23 cellular contexts compared by ENCODE assay signal in the genomic region with DNA sequence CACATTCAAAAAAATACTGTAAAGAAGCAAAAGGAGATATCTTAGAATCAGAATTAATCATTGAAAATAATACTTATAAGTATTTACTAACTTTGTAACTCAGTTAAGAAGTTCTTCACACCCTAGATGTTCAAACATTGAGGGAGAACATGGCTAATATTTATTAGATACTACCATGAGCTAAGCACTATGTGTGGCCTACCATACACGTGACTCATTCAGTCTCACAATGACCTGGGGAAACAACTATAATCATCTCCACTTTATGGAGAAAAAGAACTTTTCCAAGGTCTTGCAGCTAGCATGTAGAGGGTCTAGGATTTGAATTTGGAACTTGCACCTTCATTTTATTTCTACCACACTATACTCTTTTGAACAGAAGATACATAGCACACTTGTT.
"Had no signal": no experiment of that assay in that cellular context is flagged by ENCODE, and none has a peak within 500 bp of the region (broad histone marks: within the 10 kb centered on the region; RNA-seq: fewer than 3 reads in every experiment).

No MANE protein-coding gene starts in this region.

- H3K36me3 ChIP-seq: gastrocnemius medialis, heart right ventricle, neutrophil, right atrium auricular region, sigmoid colon, tibial nerve, upper lobe of right lung had no signal

- H3K27ac ChIP-seq: gastrocnemius medialis, heart right ventricle, neutrophil, right atrium auricular region, sigmoid colon, skin epidermis, testis, tibial nerve, upper lobe of right lung had no signal

- FAIRE-seq: colon had no signal

- H3K27ac Mint-ChIP-seq: dendritic cell treated with granulocyte-macrophage colony-stimulating factor and Interleukin-4, amounts not matched to agents 40 ng/mL and 50 ng/mL, for 4 days; stimulated activated naive B cell treated with anti-CD40 and anti-IgM and Interleukin-4, amounts not matched to agents 10 μg/mL and 1 μg/mL and 100 μg/mL, for 72 hours; stimulated activated naive CD8-positive, alpha-beta T cell treated with anti-CD3 and anti-CD28 coated beads, Interleukin-15, amount 100 ng/mL, for 72 hours had no signal

- H3K9me3 ChIP-seq: gastrocnemius medialis, heart right ventricle, mucosa of descending colon, neutrophil, right atrium auricular region, sigmoid colon, testis, tibial nerve, upper lobe of right lung had no signal

- H3K27me3 ChIP-seq: gastrocnemius medialis, heart right ventricle, neutrophil, right atrium auricular region, sigmoid colon, testis, tibial nerve, upper lobe of right lung had no signal

- H3K36me3 Mint-ChIP-seq: naive thymus-derived CD8-positive, alpha-beta T cell; stimulated activated naive B cell treated with anti-CD40 and anti-IgM and Interleukin-4, amounts not matched to agents 10 μg/mL and 1 μg/mL and 100 μg/mL, for 72 hours had no signal

- H3K4me1 ChIP-seq: gastrocnemius medialis, heart right ventricle, right atrium auricular region, sigmoid colon, testis, tibial nerve, upper lobe of right lung had no signal

- DNase-seq: cerebellar nuclear complex; erythroblast; gastrocnemius medialis; heart right ventricle; hypothalamus; left cardiac atrium; mammary epithelial cell; mucosa of descending colon; posterior cingulate gyrus; sigmoid colon; stimulated activated CD4-positive, alpha-beta T cell treated with anti-CD3 and anti-CD28 coated beads, Interleukin-2, amount 100 ng/mL, for 24 hours; stimulated activated CD4-positive, alpha-beta T cell treated with anti-CD3 and anti-CD28 coated beads, Interleukin-4, amount 100 ng/mL, for 4 hours; stimulated activated naive B cell treated with anti-CD40 and anti-IgM and Interleukin-4, amounts not matched to agents 10 μg/mL and 1 μg/mL and 100 μg/mL, for 72 hours; stimulated activated naive CD8-positive, alpha-beta T cell treated with anti-CD3 and anti-CD28 coated beads, Interleukin-15, amount 100 ng/mL, for 72 hours; testis; upper lobe of right lung had no signal

- H3K4me3 ChIP-seq: gastrocnemius medialis, heart right ventricle, mucosa of descending colon, right atrium auricular region, sigmoid colon, skin epidermis, testis, tibial nerve, upper lobe of right lung had no signal

- H3K9me3 Mint-ChIP-seq: dendritic cell treated with granulocyte-macrophage colony-stimulating factor and Interleukin-4, amounts not matched to agents 40 ng/mL and 50 ng/mL, for 4 days; naive thymus-derived CD8-positive, alpha-beta T cell; stimulated activated naive B cell treated with anti-CD40 and anti-IgM and Interleukin-4, amounts not matched to agents 10 μg/mL and 1 μg/mL and 100 μg/mL, for 72 hours had no signal

- H3K27me3 Mint-ChIP-seq: dendritic cell treated with granulocyte-macrophage colony-stimulating factor and Interleukin-4, amounts not matched to agents 40 ng/mL and 50 ng/mL, for 4 days; naive thymus-derived CD8-positive, alpha-beta T cell; stimulated activated naive B cell treated with anti-CD40 and anti-IgM and Interleukin-4, amounts not matched to agents 10 μg/mL and 1 μg/mL and 100 μg/mL, for 72 hours; stimulated activated naive CD8-positive, alpha-beta T cell treated with anti-CD3 and anti-CD28 coated beads, Interleukin-15, amount 100 ng/mL, for 72 hours had no signal

- H3K4me3 Mint-ChIP-seq: dendritic cell treated with granulocyte-macrophage colony-stimulating factor and Interleukin-4, amounts not matched to agents 40 ng/mL and 50 ng/mL, for 4 days; naive thymus-derived CD8-positive, alpha-beta T cell; stimulated activated naive B cell treated with anti-CD40 and anti-IgM and Interleukin-4, amounts not matched to agents 10 μg/mL and 1 μg/mL and 100 μg/mL, for 72 hours; stimulated activated naive CD8-positive, alpha-beta T cell treated with anti-CD3 and anti-CD28 coated beads, Interleukin-15, amount 100 ng/mL, for 72 hours had no signal

- ATAC-seq: gastrocnemius medialis; heart right ventricle; left cardiac atrium; mucosa of descending colon; stimulated activated naive B cell treated with anti-CD40 and anti-IgM and Interleukin-4, amounts not matched to agents 10 μg/mL and 1 μg/mL and 100 μg/mL, for 72 hours; stimulated activated naive CD8-positive, alpha-beta T cell treated with anti-CD3 and anti-CD28 coated beads, Interleukin-15, amount 100 ng/mL, for 72 hours; upper lobe of right lung had no signal
